Comparison of ENCODE assay signal across 10 cellular contexts in genomic region chr2:162839419-162839818, GRCh38. TPM values are rescaled to one million over a fixed set of nuclear protein-coding genes. Genes with fewer than 3 reads are reported as not detected.
A peak's percentile ranks its signal among the peaks of the same experiment; 100 is the strongest.
DNase-seq lines count a peak whose midpoint lies in the region; ATAC-seq and TF ChIP-seq lines count a peak whose summit lies in the region.
"Had no signal": no experiment of that assay in that cellular context is flagged by ENCODE, and none has a peak within 500 bp of the region (broad histone marks: within the 10 kb centered on the region; RNA-seq: fewer than 3 reads in every experiment).

No MANE protein-coding gene starts in this region.

- H3K27me3 ChIP-seq in HUES64 (ENCODE audit: insufficient read depth, low read length) (peaks cover 52% of the 10 kb centered on the region), skeletal muscle satellite cell (ENCODE audit: control insufficient read depth, insufficient read depth, low read length) (peaks cover 42% of the 10 kb centered on the region)
- H3K27me3 ChIP-seq in CD4-positive, alpha-beta memory T cell (ENCODE audit: insufficient read depth, low read length) = no peaks in the 10 kb centered on the region

- no peak for ATAC-seq in esophagus mucosa

- H3K27me3 Mint-ChIP-seq in endothelial cell (ENCODE audit: unreplicated experiment) (peaks cover 1% of the 10 kb centered on the region), MCF 10A (ENCODE audit: insufficient read depth, unreplicated experiment) (peaks cover 38% of the 10 kb centered on the region)
- peaks cover 5 to 8% of the 10 kb centered on the region in 2 donors for H3K27me3 Mint-ChIP-seq in CD4-positive, alpha-beta memory T cell

- H3K9ac ChIP-seq in HUES64 (ENCODE audit: low read depth, low read length) (no peak overlapping the region), skeletal muscle satellite cell (ENCODE audit: low read depth, low read length) (no peak overlapping the region)

- no peaks in the 10 kb centered on the region for H3K9me3 ChIP-seq in HUES64 (ENCODE audit: insufficient read depth, low read depth, low read length)
- H3K9me3 ChIP-seq in skeletal muscle satellite cell (replicated peaks; ENCODE audit: low read length) = no peaks in the 10 kb centered on the region
- no peaks in the 10 kb centered on the region for H3K9me3 ChIP-seq in CD4-positive, alpha-beta memory T cell (ENCODE audit: control insufficient read depth in 1 of 2, low read length in 2 of 2)
- H3K9me3 ChIP-seq: suprapubic skin had no signal

- DNase-seq in NCI-H748 (lab: John Stamatoyannopoulos, UW; ENCODE audit: unreplicated experiment) (peak; percentile 85), endothelial cell (ENCODE audit: low spot score) (peak; percentile 19), MCF 10A (ENCODE audit: unreplicated experiment) (no peak)
- DNase-seq in CD4-positive, alpha-beta memory T cell = no peak
- DNase-seq: activated naive CD4-positive, alpha-beta T cell treated with anti-CD3 and anti-CD28 coated beads, Interleukin-2, amount 10 ng/mL, durations not matched to agents 7 days and 5 days had no signal

- H3K27ac Mint-ChIP-seq in endothelial cell (ENCODE audit: unreplicated experiment) (no peak overlapping the region), MCF 10A (ENCODE audit: low read depth, unreplicated experiment) (no peak overlapping the region)
- peak overlapping the region in 1 of 7 donors; percentile 13 for H3K27ac Mint-ChIP-seq in CD4-positive, alpha-beta memory T cell
- H3K27ac Mint-ChIP-seq: activated naive CD4-positive, alpha-beta T cell treated with anti-CD3 and anti-CD28 coated beads, Interleukin-2, amount 10 ng/mL, durations not matched to agents 7 days and 5 days had no signal

- intact Hi-C loops in CD4-positive, alpha-beta memory T cell (cut with micrococcal nuclease) = no loop called here
- intact Hi-C loops in MCF 10A (cut with micrococcal nuclease) = no loop called here

- H3K36me3 Mint-ChIP-seq in endothelial cell (ENCODE audit: low read depth, unreplicated experiment) = no peaks in the 10 kb centered on the region
- H3K36me3 Mint-ChIP-seq in CD4-positive, alpha-beta memory T cell = no peaks in the 10 kb centered on the region
- H3K36me3 Mint-ChIP-seq in MCF 10A (ENCODE audit: insufficient read depth, unreplicated experiment) = no peaks in the 10 kb centered on the region
- H3K36me3 Mint-ChIP-seq: activated naive CD4-positive, alpha-beta T cell treated with anti-CD3 and anti-CD28 coated beads, Interleukin-2, amount 10 ng/mL, durations not matched to agents 7 days and 5 days had no signal

- no TSS peak for BruUV-seq in MCF 10A (replicated peaks; lab: Mats Ljungman, UMichigan)

- POLR2A ChIA-PET in CD4-positive, alpha-beta memory T cell (lab: Charles Lee; ENCODE audit: partially characterized antibody) = no interaction called here
- POLR2A ChIA-PET in MCF 10A (lab: Yijun Ruan, JAX) = no interaction called here

- no peak overlapping the region for H3K27ac ChIP-seq in HUES64 (ENCODE audit: low read depth, low read length)
- H3K27ac ChIP-seq in CD4-positive, alpha-beta memory T cell (ENCODE audit: low read depth, low read length) = no peak overlapping the region
- H3K27ac ChIP-seq: suprapubic skin had no signal

- H3K36me3 ChIP-seq in HUES64 (ENCODE audit: insufficient read depth, low read length) = no peaks in the 10 kb centered on the region
- no peaks in the 10 kb centered on the region for H3K36me3 ChIP-seq in skeletal muscle satellite cell (ENCODE audit: insufficient read depth, low read length)
- no peaks in the 10 kb centered on the region for H3K36me3 ChIP-seq in CD4-positive, alpha-beta memory T cell (ENCODE audit: insufficient read depth, low read length)
- H3K36me3 ChIP-seq: suprapubic skin had no signal

- CTCF ChIA-PET in CD4-positive, alpha-beta memory T cell (lab: Charles Lee; ENCODE audit: partially characterized antibody) = no interaction called here
- CTCF ChIA-PET in MCF 10A (lab: Yijun Ruan, JAX) = interaction anchor here (0.6 kb wide), 1 partner anchor 355 kb away, joined by 3 read pairs; no protein-coding TSS in a partner anchor

- peak overlapping the region; percentile 65 for H3K4me3 ChIP-seq in HUES64 (ENCODE audit: low read length)
- peak overlapping the region; percentile 60 for H3K4me3 ChIP-seq in skeletal muscle satellite cell (ENCODE audit: low read length)
- no peak overlapping the region for H3K4me3 ChIP-seq in CD4-positive, alpha-beta memory T cell (ENCODE audit: low read length in 2 of 2)
- H3K4me3 ChIP-seq: suprapubic skin had no signal

- H3K4me3 Mint-ChIP-seq in endothelial cell (ENCODE audit: unreplicated experiment) (peak overlapping the region; percentile 94), MCF 10A (ENCODE audit: unreplicated experiment) (no peak overlapping the region)
- H3K4me3 Mint-ChIP-seq in CD4-positive, alpha-beta memory T cell = no peak overlapping the region
- H3K4me3 Mint-ChIP-seq: activated naive CD4-positive, alpha-beta T cell treated with anti-CD3 and anti-CD28 coated beads, Interleukin-2, amount 10 ng/mL, durations not matched to agents 7 days and 5 days had no signal

- H3K4me2 ChIP-seq in skeletal muscle satellite cell (ENCODE audit: low read length) = peak overlapping the region; percentile 82

- 4% methylated on average over 19 of the region's 19 CpGs for WGBS in HUES64

- H3K4me1 Mint-ChIP-seq in endothelial cell (ENCODE audit: unreplicated experiment) (peaks cover 16% of the 10 kb centered on the region), MCF 10A (ENCODE audit: insufficient read depth, unreplicated experiment) (no peaks in the 10 kb centered on the region)
- H3K4me1 Mint-ChIP-seq in CD4-positive, alpha-beta memory T cell = no peaks in the 10 kb centered on the region
- H3K4me1 Mint-ChIP-seq: activated naive CD4-positive, alpha-beta T cell treated with anti-CD3 and anti-CD28 coated beads, Interleukin-2, amount 10 ng/mL, durations not matched to agents 7 days and 5 days had no signal

- peaks cover 10% of the 10 kb centered on the region; the same call in 1 of the 2 replicates for H3K4me1 ChIP-seq in HUES64 (ENCODE audit: insufficient read depth, low read length)
- H3K4me1 ChIP-seq in skeletal muscle satellite cell (ENCODE audit: control insufficient read depth, insufficient read depth, low read length) = peaks cover 12% of the 10 kb centered on the region
- H3K4me1 ChIP-seq in CD4-positive, alpha-beta memory T cell (ENCODE audit: insufficient read depth, low read length) = no peaks in the 10 kb centered on the region

- H3K9me3 Mint-ChIP-seq in endothelial cell (ENCODE audit: unreplicated experiment) (no peaks in the 10 kb centered on the region), MCF 10A (ENCODE audit: unreplicated experiment) (no peaks in the 10 kb centered on the region)
- H3K9me3 Mint-ChIP-seq in CD4-positive, alpha-beta memory T cell = peaks cover 2 to 25% (median 11%) of the 10 kb centered on the region in 8 donors

- TF ChIP-seq CTCF in endothelial cell (IDR thresholded peaks at IDR 0.05; ENCODE audit: unreplicated experiment) = no peak
- no peak for TF ChIP-seq CTCF in MCF 10A (IDR thresholded peaks at IDR 0.05; ENCODE audit: unreplicated experiment)

RNA-seq across cellular contexts. Expression of gene KCNH7, which starts 0.9 kb away (rescaled TPM):
- polyA plus RNA-seq in HUES64 (2013, experiment 1 of 2) = 0.30 TPM
- polyA plus RNA-seq in HUES64 (2013, experiment 2 of 2) = 0.51 TPM
- total RNA-seq in endothelial cell (ENCODE audit: unreplicated experiment) (6.8 TPM), esophagus mucosa (not detected), MCF 10A (2022) (not detected in 2 replicates)
- not detected in 2 replicates for total RNA-seq in skeletal muscle satellite cell (2012; rRNA removed)
- total RNA-seq in CD4-positive, alpha-beta memory T cell = not detected
- polyA plus RNA-seq in CD4-positive, alpha-beta memory T cell = not detected
- total RNA-seq: fibroblast of lung had no signal

Comparison
In these comparisons a context has a peak if more than half of its experiments do, and no peak if none do; other contexts are left out.
1. H3K4me3 ChIP-seq: peak in HUES64 (single experiment) and skeletal muscle satellite cell (single experiment); none in CD4-positive, alpha-beta memory T cell (0 of 2).
2. DNase-seq: peak in NCI-H748 (single experiment) and endothelial cell (single experiment); none in CD4-positive, alpha-beta memory T cell (0 of 5) and MCF 10A (single experiment).